In the genomic region with DNA sequence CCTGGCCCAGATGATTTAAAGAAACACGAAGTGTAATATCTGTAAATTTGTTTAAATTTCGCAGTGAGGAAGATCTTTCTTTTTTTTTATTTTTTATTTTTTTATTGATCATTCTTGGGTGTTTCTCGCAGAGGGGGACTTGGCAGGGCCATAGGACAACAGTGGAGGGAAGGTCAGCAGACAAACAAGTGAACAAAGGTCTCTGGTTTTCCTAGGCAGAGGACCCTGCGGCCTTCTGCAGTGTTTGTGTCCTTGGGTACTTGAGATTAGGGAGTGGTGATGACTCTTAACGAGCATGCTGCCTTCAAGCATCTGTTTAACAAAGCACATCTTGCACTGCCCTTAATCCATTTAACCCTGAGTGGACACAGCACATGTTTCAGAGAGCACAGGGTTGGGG, we compare ENCODE assay signal across 4 cellular contexts. TPM values are rescaled to one million over a fixed set of nuclear protein-coding genes. Genes with fewer than 3 reads are reported as not detected.
"Had no signal": no experiment of that assay in that cellular context is flagged by ENCODE, and none has a peak within 500 bp of the region (broad histone marks: within the 10 kb centered on the region; RNA-seq: fewer than 3 reads in every experiment).

No MANE protein-coding gene starts in this region.

RNA-seq across cellular contexts. Expression of a gene that starts 14.3 kb away (rescaled TPM):
- total RNA-seq: activated B cell treated with CpG ODN at 0.5 μM for 24 hours; activated CD4-positive, alpha-beta T cell treated with anti-CD3 and anti-CD28 coated beads, Interleukin-2, amount 10 ng/mL, durations not matched to agents 24 days and 14 days; activated CD8-positive, alpha-beta T cell treated with anti-CD3 and anti-CD28 coated beads for 36 hours; T-helper 1 cell treated with Interleukin-12 subunit alpha and Interleukin-12 subunit beta and Interleukin-4 antibody, amounts not matched to agents 30 ng/mL and 1 ng/mL, for 36 hours had no signal
